Comparison of ENCODE assay signal across 8 cellular contexts in genomic region chr3:55486857-55487375, GRCh38. TPM values are rescaled to one million over a fixed set of nuclear protein-coding genes. Genes with fewer than 3 reads are reported as not detected.
DNase-seq lines count a peak whose midpoint lies in the region; ATAC-seq and TF ChIP-seq lines count a peak whose summit lies in the region.

WNT5A (minus strand) TSS chr3:55487306; CDS start chr3:55486985, 321 bp downstream.

- CTCF ChIA-PET in CD4-positive, alpha-beta memory T cell (lab: Charles Lee; ENCODE audit: partially characterized antibody): no interaction called here

- DNase-seq in CD4-positive, alpha-beta memory T cell: no peak
- DNase-seq in MG63 (peak; percentile 60), breast epithelium (ENCODE audit: low spot score in 2 of 2) (no peak), left kidney (ENCODE audit: low read depth, low spot score) (peak; percentile 83), substantia nigra (lab: John Stamatoyannopoulos, UW) (peak in 10 of 49 donors; percentile 17 to 44 (median 24)), amniotic stem cell (lab: John Stamatoyannopoulos, UW) (no peak)
- no peak for DNase-seq in stimulated activated naive CD4-positive, alpha-beta T cell treated with Interleukin-2 at 50 U/mL for 16 hours (lab: John Stamatoyannopoulos, UW)

- POLR2A ChIA-PET in CD4-positive, alpha-beta memory T cell (lab: Charles Lee; ENCODE audit: partially characterized antibody): no interaction called here

- no peak within 1 kb of the TSS for H3K27ac Mint-ChIP-seq in CD4-positive, alpha-beta memory T cell

- H3K36me3 Mint-ChIP-seq in CD4-positive, alpha-beta memory T cell: peaks cover 0 to 5% of the 10 kb centered on the region in 2 donors

- H3K4me3 Mint-ChIP-seq in CD4-positive, alpha-beta memory T cell: peak within 1 kb of the TSS in 6 of 8 donors; percentile 25 to 69 (median 39)

- H3K27ac ChIP-seq in CD4-positive, alpha-beta memory T cell (ENCODE audit: low read depth, low read length): no peak within 1 kb of the TSS
- H3K27ac ChIP-seq in breast epithelium (peak within 1 kb of the TSS; percentile 83 to 84), substantia nigra (ENCODE audit: low read depth, low read length, poor library complexity, severe bottlenecking) (peak within 1 kb of the TSS; percentile 51)

- no peak for TF ChIP-seq POLR2A in breast epithelium (IDR thresholded peaks at IDR 0.05)

- H3K4me1 Mint-ChIP-seq in CD4-positive, alpha-beta memory T cell: peaks cover 10 to 39% (median 12%) of the 10 kb centered on the region in 4 donors

- no peak for TF ChIP-seq CTCF in breast epithelium (IDR thresholded peaks at IDR 0.05)

- intact Hi-C loops in CD4-positive, alpha-beta memory T cell (cut with micrococcal nuclease): no loop called here
- intact Hi-C loops in breast epithelium (cut with DNase I; ENCODE audit: low total_unique reads): loop anchor here (2.0 kb wide), 1 partner anchor 76 kb away; no protein-coding TSS in a partner anchor

- no peak for ATAC-seq in HG02623 (IDR thresholded peaks at IDR 0.05; ENCODE audit: unreplicated experiment)

- H3K27me3 Mint-ChIP-seq in CD4-positive, alpha-beta memory T cell: peaks cover 42 to 51% of the 10 kb centered on the region in 2 donors

- no peaks in the 10 kb centered on the region for H3K9me3 ChIP-seq in CD4-positive, alpha-beta memory T cell (ENCODE audit: control insufficient read depth in 1 of 2, low read length in 2 of 2)
- no peaks in the 10 kb centered on the region for H3K9me3 ChIP-seq in MG63
- H3K9me3 ChIP-seq in breast epithelium: no peaks in the 10 kb centered on the region

- H3K9me3 Mint-ChIP-seq in CD4-positive, alpha-beta memory T cell: peaks cover 0 to 16% (median 2%) of the 10 kb centered on the region in 8 donors

- no peaks in the 10 kb centered on the region for H3K36me3 ChIP-seq in CD4-positive, alpha-beta memory T cell (ENCODE audit: insufficient read depth, low read length)
- no peaks in the 10 kb centered on the region for H3K36me3 ChIP-seq in MG63
- no peaks in the 10 kb centered on the region for H3K36me3 ChIP-seq in breast epithelium

- H3K4me1 ChIP-seq in CD4-positive, alpha-beta memory T cell (ENCODE audit: insufficient read depth, low read length): no peaks in the 10 kb centered on the region
- H3K4me1 ChIP-seq in breast epithelium: no peaks in the 10 kb centered on the region

- peaks cover 20% of the 10 kb centered on the region for H3K27me3 ChIP-seq in CD4-positive, alpha-beta memory T cell (ENCODE audit: insufficient read depth, low read length)
- no peaks in the 10 kb centered on the region for H3K27me3 ChIP-seq in MG63
- no peaks in the 10 kb centered on the region for H3K27me3 ChIP-seq in breast epithelium

- no peak within 1 kb of the TSS for H3K4me3 ChIP-seq in CD4-positive, alpha-beta memory T cell (ENCODE audit: low read length in 2 of 2)
- H3K4me3 ChIP-seq in MG63 (peak within 1 kb of the TSS; percentile 76), breast epithelium (peak within 1 kb of the TSS; percentile 51 to 91 (median 81))

RNA-seq across cellular contexts. Expression of gene WNT5A, which starts in this region (rescaled TPM):
- under 1 TPM in 1 of 2 experiments, not detected in 1; 0.06 TPM for total RNA-seq in CD4-positive, alpha-beta memory T cell
- not detected for polyA plus RNA-seq in CD4-positive, alpha-beta memory T cell
- 14.2 and 21.7 TPM in 2 replicates for total RNA-seq in MG63 (2014; rRNA removed; shearing (Covaris generic); ENCODE audit: low replicate concordance)
- 10 to 100 TPM in 2 of 3 donors, 1 to 10 TPM in 1; 7.0 to 54.7 (median 18.7) TPM for total RNA-seq in breast epithelium

Comparison
In these comparisons a context has a peak if more than half of its experiments do, and no peak if none do; other contexts are left out.
1. RNA of gene WNT5A (total RNA-seq): 14.2 to 21.7 TPM in MG63 and 7.0 to 54.7 TPM in breast epithelium; 0.06 TPM in CD4-positive, alpha-beta memory T cell; every median in the first group is over 4 times any median in the second.
2. DNase-seq: peak in MG63 (single experiment) and left kidney (single experiment); none in CD4-positive, alpha-beta memory T cell (0 of 5), breast epithelium (0 of 2), amniotic stem cell (single experiment) and stimulated activated naive CD4-positive, alpha-beta T cell treated with Interleukin-2 at 50 U/mL for 16 hours (single experiment).
3. H3K4me3 ChIP-seq: peak in MG63 (single experiment) and breast epithelium (3 of 3); none in CD4-positive, alpha-beta memory T cell (0 of 2).